ENCODE assay signal across 8 cellular contexts in genomic region chr18:45690975-45691815, GRCh38. TPM values are rescaled to one million over a fixed set of nuclear protein-coding genes. Genes with fewer than 3 reads are reported as not detected.
DNase-seq lines count a peak whose midpoint lies in the region; ATAC-seq and TF ChIP-seq lines count a peak whose summit lies in the region.

No MANE protein-coding gene starts in this region.

- DNase-seq in SIG-M5 treated with dmso at 0.1 percent for 504 hours (lab: John Stamatoyannopoulos, UW; ENCODE audit: unreplicated experiment) (peak; percentile 71), SIG-M5 (lab: John Stamatoyannopoulos, UW) (no peak), NCI-H2171 treated with DMSO at 0.1 percent for 48 hours (lab: John Stamatoyannopoulos, UW) (peak; percentile 79), activated B cell treated with CpG ODN at 0.5 μM for 24 hours (peak; percentile 41), kidney epithelial cell (ENCODE audit: low read depth) (no peak)
- DNase-seq in central memory CD8-positive, alpha-beta T cell (ENCODE audit: low spot score in 2 of 2), result peak; percentile 58 to 73
- DNase-seq in stimulated activated CD4-positive, alpha-beta T cell treated with anti-CD3 and anti-CD28 coated beads, Interleukin-1b, Interleukin-23, amount 100 ng/mL, for 4 hours (ENCODE audit: low read depth in 2 of 2), result peak; percentile 61 to 73

- peaks cover 5% of the 10 kb centered on the region for H3K9me3 Mint-ChIP-seq in activated B cell treated with CpG ODN at 0.5 μM for 24 hours
- no peaks in the 10 kb centered on the region for H3K9me3 Mint-ChIP-seq in central memory CD8-positive, alpha-beta T cell
- H3K9me3 Mint-ChIP-seq in activated T-helper 17 cell treated with anti-CD3 and anti-CD28 coated beads, Interleukin-2, amount 50 U/mL, for 72 hours, result no peaks in the 10 kb centered on the region

- H3K4me1 Mint-ChIP-seq in activated B cell treated with CpG ODN at 0.5 μM for 24 hours, result peaks cover 38% of the 10 kb centered on the region
- H3K4me1 Mint-ChIP-seq in central memory CD8-positive, alpha-beta T cell, result peaks cover 38% of the 10 kb centered on the region
- peaks cover 38% of the 10 kb centered on the region for H3K4me1 Mint-ChIP-seq in activated T-helper 17 cell treated with anti-CD3 and anti-CD28 coated beads, Interleukin-2, amount 50 U/mL, for 72 hours

- no peak overlapping the region for H3K4me3 ChIP-seq in kidney epithelial cell (ENCODE audit: low read depth, low read length)

- H3K4me3 Mint-ChIP-seq in activated B cell treated with CpG ODN at 0.5 μM for 24 hours, result no peak overlapping the region
- peak overlapping the region; percentile 36 for H3K4me3 Mint-ChIP-seq in central memory CD8-positive, alpha-beta T cell
- no peak overlapping the region for H3K4me3 Mint-ChIP-seq in activated T-helper 17 cell treated with anti-CD3 and anti-CD28 coated beads, Interleukin-2, amount 50 U/mL, for 72 hours

- POLR2A ChIA-PET in activated B cell treated with CpG ODN at 0.5 μM for 24 hours (lab: Charles Lee), result no interaction called here

- peaks cover 3% of the 10 kb centered on the region for H3K27me3 Mint-ChIP-seq in activated B cell treated with CpG ODN at 0.5 μM for 24 hours
- H3K27me3 Mint-ChIP-seq in central memory CD8-positive, alpha-beta T cell, result no peaks in the 10 kb centered on the region
- H3K27me3 Mint-ChIP-seq in activated T-helper 17 cell treated with anti-CD3 and anti-CD28 coated beads, Interleukin-2, amount 50 U/mL, for 72 hours, result no peaks in the 10 kb centered on the region

- intact Hi-C loops in activated B cell treated with CpG ODN at 0.5 μM for 24 hours (cut with micrococcal nuclease), result loop anchor here (1.0 kb wide), 6 partner anchors 26 to 382 kb away; no protein-coding TSS in a partner anchor

- H3K36me3 ChIP-seq in kidney epithelial cell (ENCODE audit: control insufficient read depth, insufficient read depth, low read length), result no peaks in the 10 kb centered on the region

- no peak for ATAC-seq in activated B cell treated with CpG ODN at 0.5 μM for 24 hours (ENCODE audit: low read depth)
- ATAC-seq in central memory CD8-positive, alpha-beta T cell (replicated peaks; ENCODE audit: extremely low read depth, poor library complexity, severe bottlenecking), result no peak
- ATAC-seq in activated T-helper 17 cell treated with anti-CD3 and anti-CD28 coated beads, Interleukin-2, amount 50 U/mL, for 72 hours (replicated peaks), result no peak

- CTCF ChIA-PET in activated B cell treated with CpG ODN at 0.5 μM for 24 hours (lab: Charles Lee), result interaction anchor here (1.6 to 8.7 kb wide), 3 partner anchors 25 to 188 kb away, joined by 7 to 86 read pairs (median 64); no protein-coding TSS in a partner anchor

- TF ChIP-seq CTCF in activated B cell treated with CpG ODN at 0.5 μM for 24 hours (IDR thresholded peaks at IDR 0.05) (peak; percentile 52), kidney epithelial cell (IDR thresholded peaks at IDR 0.05; ENCODE audit: insufficient read depth, low read length, poor library complexity, severe bottlenecking) (peak; percentile 79)

- H3K27me3 ChIP-seq in kidney epithelial cell (ENCODE audit: control insufficient read depth, insufficient read depth, low read length), result peaks cover 2% of the 10 kb centered on the region

- no peak overlapping the region for H3K27ac Mint-ChIP-seq in activated B cell treated with CpG ODN at 0.5 μM for 24 hours
- H3K27ac Mint-ChIP-seq in central memory CD8-positive, alpha-beta T cell (ENCODE audit: low read depth), result no peak overlapping the region
- no peak overlapping the region for H3K27ac Mint-ChIP-seq in activated T-helper 17 cell treated with anti-CD3 and anti-CD28 coated beads, Interleukin-2, amount 50 U/mL, for 72 hours

- H3K36me3 Mint-ChIP-seq in activated B cell treated with CpG ODN at 0.5 μM for 24 hours (ENCODE audit: low read depth), result peaks cover 4% of the 10 kb centered on the region
- H3K36me3 Mint-ChIP-seq in central memory CD8-positive, alpha-beta T cell (ENCODE audit: insufficient read depth), result peaks cover 5% of the 10 kb centered on the region
- no peaks in the 10 kb centered on the region for H3K36me3 Mint-ChIP-seq in activated T-helper 17 cell treated with anti-CD3 and anti-CD28 coated beads, Interleukin-2, amount 50 U/mL, for 72 hours (ENCODE audit: low read depth)

RNA-seq across cellular contexts. Expression of gene SLC14A1, which starts 32.8 kb away (rescaled TPM):
- total RNA-seq in activated B cell treated with CpG ODN at 0.5 μM for 24 hours, result 1.2 and 2.0 TPM in 2 replicates
- 0.08 TPM in 1 of 2 replicates, not detected in the other for total RNA-seq in kidney epithelial cell
- total RNA-seq in activated T-helper 17 cell treated with anti-CD3 and anti-CD28 coated beads, Interleukin-2, amount 50 U/mL, for 72 hours, result 1 to 10 TPM in 1 of 2 donors, under 1 TPM in 1; 0.17 to 1.1 TPM

Comparison
In these comparisons a context has a peak if more than half of its experiments do, and no peak if none do; other contexts are left out.
1. DNase-seq: peak in SIG-M5 treated with dmso at 0.1 percent for 504 hours (single experiment), NCI-H2171 treated with DMSO at 0.1 percent for 48 hours (single experiment), activated B cell treated with CpG ODN at 0.5 μM for 24 hours (single experiment), central memory CD8-positive, alpha-beta T cell (2 of 2) and stimulated activated CD4-positive, alpha-beta T cell treated with anti-CD3 and anti-CD28 coated beads, Interleukin-1b, Interleukin-23, amount 100 ng/mL, for 4 hours (2 of 2); none in SIG-M5 (single experiment) and kidney epithelial cell (single experiment).